7 cellular contexts compared by ENCODE assay signal in the genomic region with DNA sequence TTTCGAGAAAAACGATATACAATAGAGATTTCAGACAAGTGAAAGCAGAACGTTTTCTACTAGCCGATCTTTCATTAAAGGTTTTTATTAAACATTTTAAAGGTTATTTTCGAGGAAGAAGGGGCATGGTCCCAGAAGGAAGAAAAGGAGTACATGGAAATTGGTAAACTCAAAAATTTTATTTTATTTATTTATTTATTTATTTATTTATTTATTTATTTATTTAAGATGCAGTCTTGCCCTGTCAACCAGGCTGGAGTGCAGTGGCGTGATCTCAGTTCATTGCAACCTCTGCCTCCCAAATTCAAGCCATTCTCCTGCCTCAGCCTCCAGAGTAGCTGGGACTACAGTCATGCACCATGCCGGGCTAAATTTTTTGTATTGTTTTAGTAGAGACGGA.
"Had no signal": no experiment of that assay in that cellular context is flagged by ENCODE, and none has a peak within 500 bp of the region (broad histone marks: within the 10 kb centered on the region; RNA-seq: fewer than 3 reads in every experiment).

No MANE protein-coding gene starts in this region.

- DNase-seq: GDM1, GF-D8 had no signal

- ATAC-seq: GM12878 had no signal

- H3K4me3 ChIP-seq: GM12878 had no signal

- FAIRE-seq: GM12878, GM12891, GM12892, GM18507, GM19239 had no signal
